ENCODE assay signal across 1 cellular context in genomic region chr3:38346584-38347410, GRCh38.
TF ChIP-seq lines count a peak whose summit lies in the region.

Gene XYLB (plus strand): TSS chr3:38346785. CDS start chr3:38346869, 84 bp downstream.

TF ChIP-seq in K562, 482 proteins besides CTCF, POLR2A, EP300 and RAD21 (continued from another document and continues in another):
- TF ChIP-seq ZBTB17 (CRISPR knock-in tag; IDR thresholded peaks at IDR 0.05) (no peak; the same call in 1 of the 2 replicates), DLX4 (CRISPR knock-in tag; IDR thresholded peaks at IDR 0.05) (no peak), STAG1 (CRISPR knock-in tag; IDR thresholded peaks at IDR 0.05; ENCODE audit: borderline replicate concordance) (peak; percentile 74), MITF (IDR thresholded peaks at IDR 0.05) (peak; percentile 100), STAT5B (CRISPR knock-in tag; IDR thresholded peaks at IDR 0.05) (no peak), SAP30 (IDR thresholded peaks at IDR 0.05; ENCODE audit: borderline replicate concordance, insufficient read depth, low read depth, low read length, poor library complexity, severe bottlenecking) (peak; percentile 92), ZNF407 (IDR thresholded peaks at IDR 0.05; ENCODE audit: low read depth) (no peak), NKRF (IDR thresholded peaks at IDR 0.05; ENCODE audit: borderline replicate concordance) (peak; percentile 89), RBM34 (IDR thresholded peaks at IDR 0.05; ENCODE audit: borderline replicate concordance, insufficient read depth, low read length) (0 out of 2 replicates have a peak, but pooled peaks have one; percentile 93), ZNF592 (IDR thresholded peaks at IDR 0.05) (peak; percentile 88; the same call in 1 of the 2 replicates), SP2 (IDR thresholded peaks at IDR 0.05; ENCODE audit: extremely low read depth, low read depth, low read length, poor library complexity, severe bottlenecking) (no peak), SMARCC2 (IDR thresholded peaks at IDR 0.05; ENCODE audit: low read depth) (peak; percentile 100), ILF3 (IDR thresholded peaks at IDR 0.05; ENCODE audit: borderline replicate concordance) (peak; percentile 56; the same call in 1 of the 2 replicates), NBN (IDR thresholded peaks at IDR 0.05; ENCODE audit: low read depth) (0 out of 2 replicates have a peak, but pooled peaks have one; percentile 47), GATAD2B (IDR thresholded peaks at IDR 0.05; ENCODE audit: borderline replicate concordance) (peak; percentile 96), USF2 (CRISPR knock-in tag; IDR thresholded peaks at IDR 0.05) (peak; percentile 88), L3MBTL2 (IDR thresholded peaks at IDR 0.05) (peak; percentile 99), COPS2 (conservative IDR thresholded peaks at IDR 0.05) (no peak), ZNF384 (IDR thresholded peaks at IDR 0.05; ENCODE audit: low read depth, low read length) (peak; percentile 6; the same call in 1 of the 2 replicates), SREBF2 (CRISPR knock-in tag; IDR thresholded peaks at IDR 0.05) (no peak), ZFX (CRISPR knock-in tag; IDR thresholded peaks at IDR 0.05) (peak; percentile 90), PREB (CRISPR knock-in tag; IDR thresholded peaks at IDR 0.05) (peak; percentile 92; the same call in 1 of the 2 replicates), KAT7 (CRISPR knock-in tag; IDR thresholded peaks at IDR 0.05; ENCODE audit: borderline replicate concordance) (peak; percentile 95; the same call in 1 of the 2 replicates), C11orf30 (IDR thresholded peaks at IDR 0.05; ENCODE audit: low read depth) (no peak; the same call in 1 of the 2 replicates), SMARCE1 (IDR thresholded peaks at IDR 0.05) (peak; percentile 99), KLF16 (IDR thresholded peaks at IDR 0.05) (peak; percentile 39; the same call in 1 of the 2 replicates), ARID2 (IDR thresholded peaks at IDR 0.05) (peak; percentile 100), ZNF175 (CRISPR knock-in tag; IDR thresholded peaks at IDR 0.05; ENCODE audit: low read depth) (peak; percentile 52; the same call in 1 of the 2 replicates), EP400 (IDR thresholded peaks at IDR 0.05) (peak; percentile 95), ZNF311 (CRISPR knock-in tag; IDR thresholded peaks at IDR 0.05) (peak; percentile 36; the same call in 1 of the 2 replicates), TOE1 (IDR thresholded peaks at IDR 0.05; ENCODE audit: borderline replicate concordance) (peak; percentile 96), TOE1 (CRISPR knock-in tag; IDR thresholded peaks at IDR 0.05; ENCODE audit: borderline replicate concordance, low read depth) (0 out of 2 replicates have a peak, but pooled peaks have one; percentile 49)
